Comparison of ENCODE assay signal across 28 cellular contexts in genomic region chr2:181431674-181432073, GRCh38. TPM values are rescaled to one million over a fixed set of nuclear protein-coding genes. Genes with fewer than 3 reads are reported as not detected.
DNase-seq lines count a peak whose midpoint lies in the region; ATAC-seq, FAIRE-seq and TF ChIP-seq lines count a peak whose summit lies in the region.
"Had no signal": no experiment of that assay in that cellular context is flagged by ENCODE, and none has a peak within 500 bp of the region (broad histone marks: within the 10 kb centered on the region; RNA-seq: fewer than 3 reads in every experiment).

No MANE protein-coding gene starts in this region.

- H3K9me3 ChIP-seq in H9 (ENCODE audit: control insufficient read depth, low read depth, low read length): no peaks in the 10 kb centered on the region
- no peaks in the 10 kb centered on the region for H3K9me3 ChIP-seq in Karpas-422 (ENCODE audit: low read length)
- H3K9me3 ChIP-seq in PC-3 (ENCODE audit: low read length): no peaks in the 10 kb centered on the region
- no peaks in the 10 kb centered on the region for H3K9me3 ChIP-seq in spleen
- H3K9me3 ChIP-seq in mammary epithelial cell (replicated peaks; ENCODE audit: insufficient read depth, low read length): no peaks in the 10 kb centered on the region
- H3K9me3 ChIP-seq: Caco-2 had no signal

- H2BK12ac ChIP-seq in H9 (ENCODE audit: insufficient read length, low read depth, low read length): no peak overlapping the region

- no peak overlapping the region for H3K27ac Mint-ChIP-seq in H9
- H3K27ac Mint-ChIP-seq: HFFc6, T-helper 17 cell had no signal

- H3K27me3 Mint-ChIP-seq in H9 (ENCODE audit: low read depth): no peaks in the 10 kb centered on the region
- H3K27me3 Mint-ChIP-seq: CD4-positive, alpha-beta memory T cell; T-helper 17 cell had no signal

- H2BK20ac ChIP-seq in H9 (ENCODE audit: low read depth, low read length, poor library complexity, severe bottlenecking): no peak overlapping the region

- H3K79me2 ChIP-seq in H9 (ENCODE audit: insufficient read depth, low read length) (no peaks in the 10 kb centered on the region), Karpas-422 (ENCODE audit: low read length) (no peaks in the 10 kb centered on the region), PC-3 (ENCODE audit: low read length) (no peaks in the 10 kb centered on the region), mammary epithelial cell (ENCODE audit: insufficient read depth, low read length) (no peaks in the 10 kb centered on the region)

- no peak for ATAC-seq in PC-3
- ATAC-seq: T-helper 17 cell had no signal

- peaks cover 1 to 7% (median 6%) of the 10 kb centered on the region in 3 experiments; a peak in 4 of 7 replicates for H3K36me3 Mint-ChIP-seq in H9 (ENCODE audit: insufficient read depth in 1 of 3, low read depth in 3 of 3)

- H4K8ac ChIP-seq in H9 (replicated peaks; ENCODE audit: insufficient read length, low read depth, low read length): no peak overlapping the region

- no peaks in the 10 kb centered on the region for H3K79me1 ChIP-seq in H9 (ENCODE audit: insufficient read depth, low read depth, low read length, poor library complexity, severe bottlenecking)

- no peak overlapping the region for H3K4ac ChIP-seq in H9 (ENCODE audit: low read depth, low read length)

- H2AK5ac ChIP-seq in H9 (ENCODE audit: insufficient read length, low read length): no peak overlapping the region

- H2BK15ac ChIP-seq in H9 (ENCODE audit: low read depth, low read length): no peak overlapping the region

- dilution Hi-C loops in mammary epithelial cell (cut with HindIII; ENCODE audit: low sequenced_read_pairs): no loop called here

- DNase-seq in H9: no peak
- peak; percentile 59 for DNase-seq in Karpas-422
- DNase-seq in PC-3: no peak
- no peak for DNase-seq in epithelial cell of esophagus (ENCODE audit: low read depth)
- no peak for DNase-seq in spleen
- DNase-seq in mammary epithelial cell: no peak
- DNase-seq in frontal cortex (ENCODE audit: low spot score in 2 of 2): no peak
- DNase-seq: ACHN; Caco-2; CD4-positive, alpha-beta memory T cell; DMS 273 treated with DMSO at 0.1 percent for 48 hours; HFFc6; IMR-90; MM.1S; NCI-H1105; NCI-H146; NCI-H2029; NCI-H226; NCI-H526; PC-9; RPMI8226; SHP77; SW 1271; T-helper 17 cell had no signal

- BruUV-seq in PC-3 (replicated peaks; lab: Mats Ljungman, UMichigan): no TSS peak
- no TSS peak for BruUV-seq in mammary epithelial cell (replicated peaks; lab: Mats Ljungman, UMichigan)

- H3K9me2 ChIP-seq in Karpas-422 (replicated peaks; ENCODE audit: insufficient read depth, low read length) (no peaks in the 10 kb centered on the region), PC-3 (replicated peaks; ENCODE audit: low read length) (no peaks in the 10 kb centered on the region)

- POLR2A ChIA-PET in PC-3 (lab: Charles Lee; ENCODE audit: unreplicated experiment): no interaction called here

- no peak overlapping the region for H3K4me3 Mint-ChIP-seq in H9
- H3K4me3 Mint-ChIP-seq: CD4-positive, alpha-beta memory T cell; HFFc6; T-helper 17 cell had no signal

- H3K27ac ChIP-seq in H9 (ENCODE audit: insufficient read length, low read depth, low read length): no peak overlapping the region
- H3K27ac ChIP-seq in Karpas-422 (ENCODE audit: low read length): peak overlapping the region; percentile 37; the same call in 1 of the 2 replicates
- no peak overlapping the region for H3K27ac ChIP-seq in PC-3 (ENCODE audit: low read length)
- no peak overlapping the region for H3K27ac ChIP-seq in spleen
- no peak overlapping the region for H3K27ac ChIP-seq in mammary epithelial cell (ENCODE audit: insufficient read depth, low read depth, low read length)
- H3K27ac ChIP-seq: KMS-11, PC-9 had no signal

- no peak overlapping the region for H3T11ph ChIP-seq in H9 (ENCODE audit: low read length)

- H3F3A ChIP-seq in PC-3 (ENCODE audit: low read length, unreplicated experiment): no peaks in the 10 kb centered on the region

- TF ChIP-seq CTCF in H9 (conservative IDR thresholded peaks at IDR 0.05) (peak; percentile 37; the same call in 1 of the 3 replicates), PC-3 (conservative IDR thresholded peaks at IDR 0.05; ENCODE audit: low read depth, low read length) (0 out of 2 replicates have a peak, but pooled peaks have one; percentile 18), epithelial cell of esophagus (IDR thresholded peaks at IDR 0.05; ENCODE audit: insufficient read depth, low read depth, low read length, missing control alignments) (peak; percentile 5), spleen (IDR thresholded peaks at IDR 0.05 in 8 of 11, conservative IDR thresholded peaks at IDR 0.05 in 3 of 11) (no peak), mammary epithelial cell (conservative IDR thresholded peaks at IDR 0.05 in 1 of 2, IDR thresholded peaks at IDR 0.05 in 1 of 2; ENCODE audit: extremely low read depth in 1 of 2, insufficient read depth in 1 of 2, low read depth in 1 of 2, low read length in 2 of 2) (no peak)

- no peak overlapping the region for H4K5ac ChIP-seq in H9 (ENCODE audit: insufficient read length, low read depth, low read length)

- intact Hi-C loops in PC-3 (cut with micrococcal nuclease) (no loop called here), spleen (cut with DNase I; ENCODE audit: low total_unique reads) (no loop called here), mammary epithelial cell (cut with micrococcal nuclease) (no loop called here)

- TF ChIP-seq POLR2A in spleen (IDR thresholded peaks at IDR 0.05): no peak

- H2AFZ ChIP-seq in H9 (ENCODE audit: low read length) (no peak overlapping the region), Karpas-422 (ENCODE audit: low read length) (no peak overlapping the region), PC-3 (ENCODE audit: low read length) (no peak overlapping the region), mammary epithelial cell (ENCODE audit: low read depth, low read length) (no peak overlapping the region)
- H2AFZ ChIP-seq: PC-9 had no signal

- no peak for FAIRE-seq in frontal cortex (lab: Jason Lieb, UNC)
- FAIRE-seq: H54, HTR-8/SVneo had no signal

- H4K91ac ChIP-seq in H9 (ENCODE audit: insufficient read length, low read depth, low read length): no peak overlapping the region

- no peak overlapping the region for H2BK120ac ChIP-seq in H9 (ENCODE audit: low read depth, low read length, poor library complexity, severe bottlenecking)

- peaks cover 4 to 7% of the 10 kb centered on the region in 2 experiments; a peak in 4 of 5 replicates for H3K9me3 Mint-ChIP-seq in H9
- H3K9me3 Mint-ChIP-seq: HFFc6 had no signal

- in situ Hi-C loops in mammary epithelial cell (cut with MboI; ENCODE audit: low sequenced_read_pairs in 2 of 2): no loop called here

- H3K14ac ChIP-seq in H9 (ENCODE audit: insufficient read depth, low read length): no peak overlapping the region

- no peaks in the 10 kb centered on the region for H3K27me3 ChIP-seq in H9 (ENCODE audit: insufficient read depth, low read length)
- no peaks in the 10 kb centered on the region for H3K27me3 ChIP-seq in Karpas-422 (ENCODE audit: low read length)
- no peaks in the 10 kb centered on the region for H3K27me3 ChIP-seq in PC-3 (ENCODE audit: low read length)
- no peaks in the 10 kb centered on the region for H3K27me3 ChIP-seq in spleen (replicated peaks in 1 of 7)
- H3K27me3 ChIP-seq in mammary epithelial cell (ENCODE audit: insufficient read depth, low read length): no peaks in the 10 kb centered on the region
- H3K27me3 ChIP-seq: BLaER1 treated with 17β-estradiol and CSF1 and Interleukin-3, amounts not matched to agents 10 nM and 100 nM had no signal

- H3K23me2 ChIP-seq in H9 (ENCODE audit: insufficient read length, low read depth, low read length, poor library complexity, severe bottlenecking): no peaks in the 10 kb centered on the region

- no peak overlapping the region for H3K56ac ChIP-seq in H9 (ENCODE audit: insufficient read length, low read depth, low read length)

- H3K4me2 ChIP-seq in H9 (ENCODE audit: insufficient read depth, insufficient read length, low read length) (no peak overlapping the region), Karpas-422 (ENCODE audit: low read depth, low read length, poor library complexity, severe bottlenecking) (no peak overlapping the region), PC-3 (ENCODE audit: low read length) (no peak overlapping the region), mammary epithelial cell (ENCODE audit: insufficient read depth, low read depth, low read length) (no peak overlapping the region)
- H3K4me2 ChIP-seq: KMS-11, PC-9 had no signal

- no peaks in the 10 kb centered on the region for H3K36me3 ChIP-seq in Karpas-422 (ENCODE audit: insufficient read depth, low read length)
- no peaks in the 10 kb centered on the region for H3K36me3 ChIP-seq in PC-3 (ENCODE audit: low read depth, low read length)
- H3K36me3 ChIP-seq in spleen: no peaks in the 10 kb centered on the region
- H3K36me3 ChIP-seq in mammary epithelial cell (ENCODE audit: insufficient read depth, low read length): no peaks in the 10 kb centered on the region

- H2BK5ac ChIP-seq in H9 (ENCODE audit: insufficient read length, low read length): no peak overlapping the region

- H3K4me3 ChIP-seq in Karpas-422 (ENCODE audit: low read length) (no peak overlapping the region), PC-3 (ENCODE audit: low read length) (no peak overlapping the region), epithelial cell of esophagus (ENCODE audit: low read length) (no peak overlapping the region), spleen (no peak overlapping the region), mammary epithelial cell (replicated peaks in 1 of 3; ENCODE audit: insufficient read depth in 1 of 3, low read depth in 2 of 3, low read length in 3 of 3) (no peak overlapping the region)
- H3K4me3 ChIP-seq: BLaER1 treated with 17β-estradiol and CSF1 and Interleukin-3, amounts not matched to agents 10 nM and 100 nM; PC-9 had no signal

- no peak overlapping the region for H3K18ac ChIP-seq in H9 (ENCODE audit: insufficient read length, low read depth, low read length)

- no peak overlapping the region for H3K23ac ChIP-seq in H9 (ENCODE audit: insufficient read length, low read depth, low read length)

- H4K20me1 ChIP-seq in H9 (ENCODE audit: control insufficient read depth, insufficient read depth, insufficient read length) (no peaks in the 10 kb centered on the region), Karpas-422 (ENCODE audit: insufficient read depth, low read depth, low read length) (no peaks in the 10 kb centered on the region), PC-3 (ENCODE audit: low read length) (no peaks in the 10 kb centered on the region), mammary epithelial cell (ENCODE audit: insufficient read depth, low read length) (no peaks in the 10 kb centered on the region)
- H4K20me1 ChIP-seq: BLaER1 treated with 17β-estradiol and CSF1 and Interleukin-3, amounts not matched to agents 10 nM and 100 nM had no signal

- H3K9ac ChIP-seq in H9 (ENCODE audit: extremely low read depth, insufficient read length, low read length): no peak overlapping the region
- H3K9ac ChIP-seq in Karpas-422 (ENCODE audit: low read length): no peak overlapping the region
- no peak overlapping the region for H3K9ac ChIP-seq in PC-3 (ENCODE audit: low read length)
- H3K9ac ChIP-seq in mammary epithelial cell (ENCODE audit: insufficient read depth, low read length): no peak overlapping the region
- H3K9ac ChIP-seq: BLaER1 treated with 17β-estradiol and CSF1 and Interleukin-3, amounts not matched to agents 10 nM and 100 nM; KMS-11 had no signal

- CTCF ChIA-PET in PC-3 (lab: Charles Lee) (no interaction called here), mammary epithelial cell (lab: Charles Lee; ENCODE audit: low non-redundant PET) (interaction anchor here (0.7 kb wide), 1 partner anchor 284 kb away, joined by 4 read pairs; no protein-coding TSS in a partner anchor)

- H3K4me1 ChIP-seq in H9 (ENCODE audit: insufficient read depth, low read length): no peaks in the 10 kb centered on the region; the same call in 1 of the 2 replicates
- H3K4me1 ChIP-seq in Karpas-422 (ENCODE audit: low read length): peaks cover 14% of the 10 kb centered on the region
- H3K4me1 ChIP-seq in PC-3 (ENCODE audit: insufficient read depth, low read length): no peaks in the 10 kb centered on the region
- peaks cover 0 to 21% (median 11%) of the 10 kb centered on the region in 6 donors for H3K4me1 ChIP-seq in spleen
- no peaks in the 10 kb centered on the region for H3K4me1 ChIP-seq in mammary epithelial cell (ENCODE audit: insufficient read depth, low read length)
- H3K4me1 ChIP-seq: Caco-2 had no signal

- peaks cover 7% of the 10 kb centered on the region in 2 experiments for H3K4me1 Mint-ChIP-seq in H9

RNA-seq across cellular contexts. Expression of gene ITGA4, which starts 25.5 kb away (rescaled TPM):
- 1.3 and 1.5 TPM in 2 replicates for total RNA-seq in H9 (2021)
- 176 and 244 TPM in 2 replicates for total RNA-seq in Karpas-422 (2014; rRNA removed; shearing (Covaris generic); ENCODE audit: low replicate concordance)
- total RNA-seq in PC-3 (2014; rRNA removed): 0.81 and 1.0 TPM in 2 replicates
- 100 to 1,000 TPM; 136 to 207 (median 156) TPM for total RNA-seq in spleen
- 10 to 100 TPM; 13.3 to 17.8 (median 17.3) TPM for polyA plus RNA-seq in spleen
- 10 to 100 TPM; 24.9 to 59.7 TPM for total RNA-seq in mammary epithelial cell
- polyA plus RNA-seq in mammary epithelial cell: 8.7 TPM
- polyA minus RNA-seq in mammary epithelial cell: 35.5 TPM
- total RNA-seq in frontal cortex: 6.9 TPM
- total RNA-seq: Caco-2 had no signal

Comparison
In these comparisons a context has a peak if more than half of its experiments do, and no peak if none do; other contexts are left out.
1. CTCF ChIP-seq: peak in H9 (single experiment), PC-3 (single experiment) and epithelial cell of esophagus (single experiment); none in spleen (0 of 11) and mammary epithelial cell (0 of 2).